Comparison of ENCODE assay signal across 11 cellular contexts in genomic region chr4:75004755-75005668, GRCh38.
DNase-seq lines count a peak whose midpoint lies in the region; ATAC-seq and TF ChIP-seq lines count a peak whose summit lies in the region.
"Had no signal": no experiment of that assay in that cellular context is flagged by ENCODE, and none has a peak within 500 bp of the region (broad histone marks: within the 10 kb centered on the region; RNA-seq: fewer than 3 reads in every experiment).

No MANE protein-coding gene starts in this region.

- peak; percentile 91 to 93 for DNase-seq in SJCRH30
- peak; percentile 55 for DNase-seq in retinal pigment epithelial cell (ENCODE audit: low read depth)
- DNase-seq in activated CD4-positive, alpha-beta T cell treated with anti-CD3 and anti-CD28 coated beads, Interleukin-2, amount 50 U/mL, for 4 hours = no peak
- no peak for DNase-seq in CD4-positive, alpha-beta T cell
- DNase-seq in SKM-1 treated with dmso at 0.1 percent for 144 hours (lab: John Stamatoyannopoulos, UW; ENCODE audit: unreplicated experiment) = no peak
- DNase-seq in dedifferentiated amniotic fluid mesenchymal stem cell (ENCODE audit: extremely low spot score) = no peak
- DNase-seq: naive B cell had no signal

- no peaks in the 10 kb centered on the region for H3K36me3 Mint-ChIP-seq in CD4-positive, alpha-beta T cell (ENCODE audit: low read depth)

- peaks cover 14% of the 10 kb centered on the region; the same call in 1 of the 2 replicates for H3K9me3 ChIP-seq in SJCRH30 (replicated peaks)
- H3K9me3 ChIP-seq in CD4-positive, alpha-beta T cell (ENCODE audit: control insufficient read depth, low read length) = no peaks in the 10 kb centered on the region
- H3K9me3 ChIP-seq: adrenal gland had no signal

- ATAC-seq in GM19328 (IDR thresholded peaks at IDR 0.05; ENCODE audit: unreplicated experiment) = peak; percentile 83
- peak; percentile 70 for ATAC-seq in HG03097 (IDR thresholded peaks at IDR 0.05; ENCODE audit: low FRiP score, unreplicated experiment)
- no peak for ATAC-seq in CD4-positive, alpha-beta T cell (ENCODE audit: poor library complexity)
- ATAC-seq: K562 had no signal

- no peak overlapping the region for H3K27ac Mint-ChIP-seq in CD4-positive, alpha-beta T cell

- H3K36me3 ChIP-seq in SJCRH30 = no peaks in the 10 kb centered on the region; the same call in 1 of the 2 replicates
- H3K36me3 ChIP-seq: adrenal gland had no signal

- intact Hi-C loops in CD4-positive, alpha-beta T cell (cut with DNase I, micrococcal nuclease) = no loop called here

- H3K4me1 ChIP-seq in SJCRH30 = peaks cover 37% of the 10 kb centered on the region
- H3K4me1 ChIP-seq: adrenal gland had no signal

- no peak overlapping the region for H3K4me3 Mint-ChIP-seq in CD4-positive, alpha-beta T cell
- H3K4me3 Mint-ChIP-seq: naive B cell had no signal

- H3K9me3 Mint-ChIP-seq in CD4-positive, alpha-beta T cell = peaks cover 11% of the 10 kb centered on the region

- peak overlapping the region; percentile 49 for H3K27ac ChIP-seq in SJCRH30
- H3K27ac ChIP-seq in CD4-positive, alpha-beta T cell (ENCODE audit: low read depth, low read length) = no peak overlapping the region
- H3K27ac ChIP-seq: adrenal gland had no signal

- H3K4me3 ChIP-seq in SJCRH30 = no peak overlapping the region
- H3K4me3 ChIP-seq in retinal pigment epithelial cell (ENCODE audit: low read length) = no peak overlapping the region
- H3K4me3 ChIP-seq: adrenal gland, K562 had no signal

- POLR2A ChIA-PET in CD4-positive, alpha-beta T cell (lab: Charles Lee) = no interaction called here

- no peak for TF ChIP-seq CTCF in retinal pigment epithelial cell (conservative IDR thresholded peaks at IDR 0.05; ENCODE audit: low read depth, low read length)
- no peak for TF ChIP-seq CTCF in CD4-positive, alpha-beta T cell (IDR thresholded peaks at IDR 0.05)

- no peaks in the 10 kb centered on the region for H3K27me3 ChIP-seq in SJCRH30
- H3K27me3 ChIP-seq in CD4-positive, alpha-beta T cell (ENCODE audit: control insufficient read depth, insufficient read depth, low read length) = no peaks in the 10 kb centered on the region
- H3K27me3 ChIP-seq: adrenal gland had no signal

- CTCF ChIA-PET in CD4-positive, alpha-beta T cell (lab: Charles Lee) = no interaction called here

- no peaks in the 10 kb centered on the region for H3K4me1 Mint-ChIP-seq in CD4-positive, alpha-beta T cell (ENCODE audit: low read depth)

- H3K27me3 Mint-ChIP-seq in CD4-positive, alpha-beta T cell = no peaks in the 10 kb centered on the region
- H3K27me3 Mint-ChIP-seq: naive B cell had no signal

Comparison
In these comparisons a context has a peak if more than half of its experiments do, and no peak if none do; other contexts are left out.
1. DNase-seq: peak in SJCRH30 (2 of 2) and retinal pigment epithelial cell (single experiment); none in activated CD4-positive, alpha-beta T cell treated with anti-CD3 and anti-CD28 coated beads, Interleukin-2, amount 50 U/mL, for 4 hours (0 of 2), CD4-positive, alpha-beta T cell (0 of 10), SKM-1 treated with dmso at 0.1 percent for 144 hours (single experiment) and dedifferentiated amniotic fluid mesenchymal stem cell (single experiment).